ENCODE assay signal across 26 cellular contexts in the genomic region with DNA sequence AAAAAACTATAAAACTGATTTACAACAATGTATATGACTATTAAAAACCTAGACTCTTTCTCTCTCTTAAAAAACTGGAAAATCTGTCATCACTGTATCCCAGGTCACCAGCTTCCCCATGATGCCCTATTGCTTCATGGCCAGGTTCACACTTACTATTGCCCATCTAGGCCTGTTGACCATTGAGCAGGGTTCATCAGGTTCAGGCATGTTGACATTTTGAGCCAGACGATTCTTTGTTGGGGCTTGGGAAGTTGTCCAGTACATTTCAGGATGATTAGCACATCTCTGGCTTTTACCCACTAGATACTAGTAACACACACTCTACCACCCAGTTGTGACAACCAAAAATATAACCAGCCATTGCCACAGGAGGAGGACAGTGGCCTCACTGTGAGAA. TPM values are rescaled to one million over a fixed set of nuclear protein-coding genes. Genes with fewer than 3 reads are reported as not detected.
"Had no signal": no experiment of that assay in that cellular context is flagged by ENCODE, and none has a peak within 500 bp of the region (broad histone marks: within the 10 kb centered on the region; RNA-seq: fewer than 3 reads in every experiment).

No MANE protein-coding gene starts in this region.

- DNase-seq: cerebellar nuclear complex; cortex of kidney; foreskin keratinocyte; heart left ventricle; islet precursor cell; kidney glomerular epithelial cell; mesendoderm; midbrain; naive thymus-derived CD8-positive, alpha-beta T cell; nephron progenitor cell; nucleus accumbens; sigmoid colon; spleen; stimulated activated CD4-positive, alpha-beta T cell treated with anti-CD3 and anti-CD28 coated beads, Interleukin-4, amount 100 ng/mL, for 4 hours; stimulated activated naive CD8-positive, alpha-beta T cell treated with anti-CD3 and anti-CD28 coated beads, Interleukin-15, Interleukin-2, amounts not matched to agents 100 U/mL and 50 U/mL, for 24 hours; substantia nigra; testis; tibial artery had no signal

- H2AFZ ChIP-seq: hepatocyte had no signal

- H3K27me3 ChIP-seq: foreskin keratinocyte, gastroesophageal sphincter, heart left ventricle, hepatocyte, right atrium auricular region, sigmoid colon, spleen, testis, tibial artery had no signal

- H3K36me3 ChIP-seq: gastroesophageal sphincter, heart left ventricle, prostate gland, right atrium auricular region, sigmoid colon, spleen, tibial artery had no signal

- H3K4me1 ChIP-seq: gastroesophageal sphincter, prostate gland, right atrium auricular region, sigmoid colon, testis, tibial artery had no signal

- H3K4me3 ChIP-seq: gastroesophageal sphincter, heart left ventricle, hepatocyte, prostate gland, right atrium auricular region, sigmoid colon, skin epidermis, spleen, testis, tibial artery had no signal

- H3K9me3 ChIP-seq: gastroesophageal sphincter, heart left ventricle, prostate gland, right atrium auricular region, sigmoid colon, spleen, testis, tibial artery had no signal

- ATAC-seq: foreskin keratinocyte; gastroesophageal sphincter; heart left ventricle; naive thymus-derived CD8-positive, alpha-beta T cell; stimulated activated memory B cell treated with anti-CD40 and anti-IgM and Interleukin-4, amounts not matched to agents 10 μg/mL and 1 μg/mL and 100 μg/mL, for 72 hours; stimulated activated naive CD8-positive, alpha-beta T cell treated with anti-CD3 and anti-CD28 coated beads, Interleukin-15, Interleukin-2, amounts not matched to agents 100 U/mL and 50 U/mL, for 24 hours had no signal

- H3K27ac ChIP-seq: foreskin keratinocyte, gastroesophageal sphincter, heart left ventricle, prostate gland, right atrium auricular region, sigmoid colon, skin epidermis, spleen, testis, tibial artery had no signal

RNA-seq across cellular contexts. Expression of a gene that starts 26.9 kb away (rescaled TPM):
- total RNA-seq: dermis microvascular lymphatic vessel endothelial cell, lung microvascular endothelial cell had no signal
